ENCODE assay signal across 13 cellular contexts in genomic region chr14:22096511-22096890, GRCh38.
DNase-seq lines count a peak whose midpoint lies in the region; ATAC-seq and TF ChIP-seq lines count a peak whose summit lies in the region.
"Had no signal": no experiment of that assay in that cellular context is flagged by ENCODE, and none has a peak within 500 bp of the region (broad histone marks: within the 10 kb centered on the region; RNA-seq: fewer than 3 reads in every experiment).

No MANE protein-coding gene starts in this region.

- peaks cover 0 to 55% (median 22%) of the 10 kb centered on the region in 4 donors for H3K4me1 Mint-ChIP-seq in CD4-positive, CD25-positive, alpha-beta regulatory T cell

- H3K9me3 ChIP-seq in CD4-positive, CD25-positive, alpha-beta regulatory T cell (ENCODE audit: control insufficient read depth in 2 of 2, low read length in 2 of 2), result no peaks in the 10 kb centered on the region
- no peaks in the 10 kb centered on the region for H3K9me3 ChIP-seq in Peyer's patch
- no peaks in the 10 kb centered on the region for H3K9me3 ChIP-seq in mucosa of descending colon
- H3K9me3 ChIP-seq: BE2C, heart right ventricle, left lung had no signal

- peak overlapping the region; percentile 73 to 93 (median 81) for H3K27ac Mint-ChIP-seq in CD4-positive, CD25-positive, alpha-beta regulatory T cell

- H3K4me3 Mint-ChIP-seq in CD4-positive, CD25-positive, alpha-beta regulatory T cell, result peak overlapping the region; percentile 75 to 88 (median 82)

- H3K4me1 ChIP-seq in CD4-positive, CD25-positive, alpha-beta regulatory T cell (ENCODE audit: control insufficient read depth, insufficient read depth, low read length, poor library complexity, severe bottlenecking), result peaks cover 17% of the 10 kb centered on the region
- H3K4me1 ChIP-seq in Peyer's patch (no peaks in the 10 kb centered on the region), mucosa of descending colon (ENCODE audit: low read depth) (no peaks in the 10 kb centered on the region)
- H3K4me1 ChIP-seq: BE2C, left lung had no signal

- H3K9me3 Mint-ChIP-seq in CD4-positive, CD25-positive, alpha-beta regulatory T cell, result no peaks in the 10 kb centered on the region

- H3K4me3 ChIP-seq in CD4-positive, CD25-positive, alpha-beta regulatory T cell (ENCODE audit: low read depth, low read length), result peak overlapping the region; percentile 66
- no peak overlapping the region for H3K4me3 ChIP-seq in Peyer's patch
- no peak overlapping the region for H3K4me3 ChIP-seq in mucosa of descending colon
- H3K4me3 ChIP-seq: heart right ventricle, left lung had no signal

- DNase-seq in CD4-positive, CD25-positive, alpha-beta regulatory T cell, result peak in 2 of 3 donors; percentile 28 to 83
- DNase-seq in Peyer's patch (no peak), mucosa of descending colon (no peak), NK-92 (lab: John Stamatoyannopoulos, UW; ENCODE audit: unreplicated experiment) (no peak), activated gamma-delta T cell treated with Interleukin-2 at 50 U/mL for 16 hours (no peak), NCI-H1417 treated with DMSO at 0.1 percent for 48 hours (lab: John Stamatoyannopoulos, UW) (no peak), OCI-M1 (lab: John Stamatoyannopoulos, UW) (no peak)
- DNase-seq: BE2C, heart right ventricle, left lung, occipital lobe had no signal

- peak overlapping the region; percentile 65 for H3K27ac ChIP-seq in CD4-positive, CD25-positive, alpha-beta regulatory T cell (ENCODE audit: insufficient read depth, low read length, poor library complexity, severe bottlenecking)
- peak overlapping the region; percentile 49 to 68 (median 62) for H3K27ac ChIP-seq in Peyer's patch
- H3K27ac ChIP-seq: HL-60, left lung had no signal

- no peak for TF ChIP-seq POLR2A in Peyer's patch (IDR thresholded peaks at IDR 0.05)

- no peak for TF ChIP-seq CTCF in Peyer's patch (IDR thresholded peaks at IDR 0.05)
- no peak for TF ChIP-seq CTCF in mucosa of descending colon (IDR thresholded peaks at IDR 0.05)

- intact Hi-C loops in mucosa of descending colon (cut with DNase I, micrococcal nuclease), result no loop called here

- peak; percentile 71 to 74 for ATAC-seq in CD4-positive, CD25-positive, alpha-beta regulatory T cell (ENCODE audit: low read depth in 2 of 2)
- ATAC-seq in GM19023 (IDR thresholded peaks at IDR 0.05; ENCODE audit: unreplicated experiment), result peak; percentile 60
- ATAC-seq in mucosa of descending colon, result peak; percentile 29
- ATAC-seq: left lung had no signal

- no peaks in the 10 kb centered on the region for H3K27me3 Mint-ChIP-seq in CD4-positive, CD25-positive, alpha-beta regulatory T cell

- H3K36me3 ChIP-seq in CD4-positive, CD25-positive, alpha-beta regulatory T cell (ENCODE audit: control insufficient read depth, insufficient read depth, low read length), result no peaks in the 10 kb centered on the region
- H3K36me3 ChIP-seq in Peyer's patch (no peaks in the 10 kb centered on the region), mucosa of descending colon (ENCODE audit: low read depth) (no peaks in the 10 kb centered on the region)
- H3K36me3 ChIP-seq: BE2C, heart right ventricle, left lung had no signal

- H3K27me3 ChIP-seq in CD4-positive, CD25-positive, alpha-beta regulatory T cell (ENCODE audit: control insufficient read depth, insufficient read depth, low read length), result no peaks in the 10 kb centered on the region
- no peaks in the 10 kb centered on the region for H3K27me3 ChIP-seq in Peyer's patch
- H3K27me3 ChIP-seq: BE2C, heart right ventricle, left lung had no signal

- no peaks in the 10 kb centered on the region for H3K36me3 Mint-ChIP-seq in CD4-positive, CD25-positive, alpha-beta regulatory T cell

Comparison
In these comparisons a context has a peak if more than half of its experiments do, and no peak if none do; other contexts are left out.
1. DNase-seq: peak in CD4-positive, CD25-positive, alpha-beta regulatory T cell (2 of 3); none in Peyer's patch (0 of 3), mucosa of descending colon (0 of 3), NK-92 (single experiment), activated gamma-delta T cell treated with Interleukin-2 at 50 U/mL for 16 hours (single experiment), NCI-H1417 treated with DMSO at 0.1 percent for 48 hours (single experiment) and OCI-M1 (single experiment).
2. Peak in every context shown above with its lines, with median percentiles within 50 percentile points of each other: ATAC-seq.